ENCODE assay signal across 15 cellular contexts in genomic region chr10:68106656-68107055, GRCh38. TPM values are rescaled to one million over a fixed set of nuclear protein-coding genes. Genes with fewer than 3 reads are reported as not detected.
DNase-seq lines count a peak whose midpoint lies in the region; ATAC-seq and TF ChIP-seq lines count a peak whose summit lies in the region.
"Had no signal": no experiment of that assay in that cellular context is flagged by ENCODE, and none has a peak within 500 bp of the region (broad histone marks: within the 10 kb centered on the region; RNA-seq: fewer than 3 reads in every experiment).

No MANE protein-coding gene starts in this region.

- H3K27me3 Mint-ChIP-seq in nephron (ENCODE audit: low read depth): no peaks in the 10 kb centered on the region
- H3K27me3 Mint-ChIP-seq in endodermal cell (ENCODE audit: insufficient read depth): no peaks in the 10 kb centered on the region
- H3K27me3 Mint-ChIP-seq in activated CD8-positive, alpha-beta T cell treated with anti-CD3 and anti-CD28 coated beads, Interleukin-2, amount 10 ng/mL, durations not matched to agents 7 days and 5 days (ENCODE audit: low read depth): peaks cover 13% of the 10 kb centered on the region

- no peaks in the 10 kb centered on the region for H3K9me3 ChIP-seq in endodermal cell (ENCODE audit: control insufficient read depth, low read length)
- H3K9me3 ChIP-seq: ascending aorta, thoracic aorta had no signal

- H3K4me3 ChIP-seq in choroid plexus epithelial cell (ENCODE audit: low read depth, low read length) (no peak overlapping the region), endodermal cell (ENCODE audit: low read length) (no peak overlapping the region)
- H3K4me3 ChIP-seq: ascending aorta, lung, thoracic aorta had no signal

- POLR2A ChIA-PET in activated CD8-positive, alpha-beta T cell treated with anti-CD3 and anti-CD28 coated beads, Interleukin-2, amount 10 ng/mL, durations not matched to agents 7 days and 5 days (lab: Charles Lee): no interaction called here

- CTCF ChIA-PET in activated CD8-positive, alpha-beta T cell treated with anti-CD3 and anti-CD28 coated beads, Interleukin-2, amount 10 ng/mL, durations not matched to agents 7 days and 5 days (lab: Charles Lee): no interaction called here

- no peaks in the 10 kb centered on the region for H3K27me3 ChIP-seq in endodermal cell (ENCODE audit: control insufficient read depth, insufficient read depth, low read length, poor library complexity, severe bottlenecking)
- H3K27me3 ChIP-seq: ascending aorta had no signal

- H3K4me1 Mint-ChIP-seq in nephron: peaks cover 32% of the 10 kb centered on the region
- peaks cover 3% of the 10 kb centered on the region for H3K4me1 Mint-ChIP-seq in endodermal cell
- H3K4me1 Mint-ChIP-seq in activated CD8-positive, alpha-beta T cell treated with anti-CD3 and anti-CD28 coated beads, Interleukin-2, amount 10 ng/mL, durations not matched to agents 7 days and 5 days (ENCODE audit: low read depth): no peaks in the 10 kb centered on the region

- H3K36me3 Mint-ChIP-seq in nephron (ENCODE audit: low read depth) (no peaks in the 10 kb centered on the region), endodermal cell (ENCODE audit: low read depth) (no peaks in the 10 kb centered on the region)
- no peaks in the 10 kb centered on the region for H3K36me3 Mint-ChIP-seq in activated CD8-positive, alpha-beta T cell treated with anti-CD3 and anti-CD28 coated beads, Interleukin-2, amount 10 ng/mL, durations not matched to agents 7 days and 5 days (ENCODE audit: low read depth)
- H3K36me3 Mint-ChIP-seq: CD4-positive, CD25-positive, alpha-beta regulatory T cell had no signal

- H3K27ac ChIP-seq in endodermal cell (ENCODE audit: low read depth, low read length): no peak overlapping the region
- H3K27ac ChIP-seq: ascending aorta, thoracic aorta had no signal

- no peaks in the 10 kb centered on the region for H3K36me3 ChIP-seq in endodermal cell (ENCODE audit: control insufficient read depth, insufficient read depth, low read length)
- H3K36me3 ChIP-seq: ascending aorta, thoracic aorta had no signal

- peak; percentile 89 for DNase-seq in Daoy (ENCODE audit: low read depth)
- DNase-seq in NCI-H460 (ENCODE audit: extremely low read depth, low read depth): peak; percentile 40
- peak; percentile 82 for DNase-seq in choroid plexus epithelial cell (ENCODE audit: low read depth)
- no peak for DNase-seq in GM20000 (ENCODE audit: low spot score)
- no peak for DNase-seq in activated naive CD4-positive, alpha-beta T cell treated with anti-CD3 and anti-CD28 coated beads, Interleukin-2, amount 50 U/mL, for 16 hours
- DNase-seq in endodermal cell: no peak
- DNase-seq in activated CD8-positive, alpha-beta T cell treated with anti-CD3 and anti-CD28 coated beads, Interleukin-2, amount 10 ng/mL, durations not matched to agents 7 days and 5 days: no peak
- DNase-seq: CD4-positive, CD25-positive, alpha-beta regulatory T cell; NCI-H1105; NCI-H526; posterior cingulate gyrus had no signal

- 90 to 95% methylated on average over 2 to 3 of the region's 3 CpGs for WGBS in endodermal cell (ENCODE audit: insufficient coverage in 1 of 2, insufficient read length in 1 of 2), 2 experiments

- H3K27ac Mint-ChIP-seq in nephron (peak overlapping the region; percentile 71 to 74 (median 74)), endodermal cell (no peak overlapping the region)
- no peak overlapping the region for H3K27ac Mint-ChIP-seq in activated CD8-positive, alpha-beta T cell treated with anti-CD3 and anti-CD28 coated beads, Interleukin-2, amount 10 ng/mL, durations not matched to agents 7 days and 5 days
- H3K27ac Mint-ChIP-seq: CD4-positive, CD25-positive, alpha-beta regulatory T cell had no signal

- H3K4me3 Mint-ChIP-seq in nephron (peak overlapping the region in 2 of 3 experiments; percentile 81 to 89), endodermal cell (no peak overlapping the region)
- H3K4me3 Mint-ChIP-seq in activated CD8-positive, alpha-beta T cell treated with anti-CD3 and anti-CD28 coated beads, Interleukin-2, amount 10 ng/mL, durations not matched to agents 7 days and 5 days: no peak overlapping the region
- H3K4me3 Mint-ChIP-seq: CD4-positive, CD25-positive, alpha-beta regulatory T cell had no signal

- no peaks in the 10 kb centered on the region for H3K9me3 Mint-ChIP-seq in nephron
- no peaks in the 10 kb centered on the region for H3K9me3 Mint-ChIP-seq in endodermal cell
- H3K9me3 Mint-ChIP-seq in activated CD8-positive, alpha-beta T cell treated with anti-CD3 and anti-CD28 coated beads, Interleukin-2, amount 10 ng/mL, durations not matched to agents 7 days and 5 days (ENCODE audit: insufficient read depth): no peaks in the 10 kb centered on the region

- ATAC-seq in activated CD8-positive, alpha-beta T cell treated with anti-CD3 and anti-CD28 coated beads, Interleukin-2, amount 10 ng/mL, durations not matched to agents 7 days and 5 days: no peak

- peaks cover 2% of the 10 kb centered on the region for H3K4me1 ChIP-seq in endodermal cell (ENCODE audit: control insufficient read depth, insufficient read depth, low read length)
- H3K4me1 ChIP-seq: ascending aorta had no signal

- TF ChIP-seq CTCF in choroid plexus epithelial cell (conservative IDR thresholded peaks at IDR 0.05; ENCODE audit: low read depth, low read length) (no peak), nephron (IDR thresholded peaks at IDR 0.05; ENCODE audit: unreplicated experiment in 3 of 3) (no peak), GM20000 (IDR thresholded peaks at IDR 0.05; ENCODE audit: extremely low read depth, missing control alignments) (no peak), endodermal cell (conservative IDR thresholded peaks at IDR 0.05) (no peak)

- no peak overlapping the region for H3K9ac ChIP-seq in endodermal cell (ENCODE audit: extremely low read depth, low read length, poor library complexity, severe bottlenecking)

RNA-seq across cellular contexts. Expression of gene MYPN, which starts 2.6 kb away (rescaled TPM):
- 1.8 and 2.9 TPM in 2 replicates for total RNA-seq in Daoy (2014; rRNA removed; shearing (Covaris generic))
- 5.4 and 6.2 TPM in 2 replicates for total RNA-seq in NCI-H460 (2014; rRNA removed; shearing (Covaris generic))
- polyA plus RNA-seq in NCI-H460 (2014; cell fraction: nucleus; rRNA removed): 2.2 and 2.6 TPM in 2 replicates
- not detected for total RNA-seq in endodermal cell
- not detected for polyA plus RNA-seq in endodermal cell (2013, experiment 1 of 2)
- polyA plus RNA-seq in endodermal cell (2013, experiment 2 of 2): not detected
- not detected for total RNA-seq in activated CD8-positive, alpha-beta T cell treated with anti-CD3 and anti-CD28 coated beads, Interleukin-2, amount 10 ng/mL, durations not matched to agents 7 days and 5 days
- total RNA-seq: ascending aorta; CD4-positive, CD25-positive, alpha-beta regulatory T cell; thoracic aorta had no signal
- polyA plus RNA-seq: CD4-positive, CD25-positive, alpha-beta regulatory T cell had no signal

RNA-seq across cellular contexts. Expression of gene HERC4, which starts 31.6 kb away (rescaled TPM):
- total RNA-seq in Daoy (2014; rRNA removed; shearing (Covaris generic)): 29.2 and 36.6 TPM in 2 replicates
- 49.6 and 61.2 TPM in 2 replicates for total RNA-seq in NCI-H460 (2014; rRNA removed; shearing (Covaris generic))
- 51.5 and 74.3 TPM in 2 replicates for polyA plus RNA-seq in NCI-H460 (2014; cell fraction: nucleus; rRNA removed)
- total RNA-seq in endodermal cell: 10 to 100 TPM; 53.8 to 60.1 TPM
- 25.8 TPM for polyA plus RNA-seq in endodermal cell (2013, experiment 1 of 2)
- 23.9 TPM for polyA plus RNA-seq in endodermal cell (2013, experiment 2 of 2)
- 10 to 100 TPM; 48.8 to 50.1 TPM for total RNA-seq in activated CD8-positive, alpha-beta T cell treated with anti-CD3 and anti-CD28 coated beads, Interleukin-2, amount 10 ng/mL, durations not matched to agents 7 days and 5 days

Comparison
In these comparisons a context has a peak if more than half of its experiments do, and no peak if none do; other contexts are left out.
1. DNase-seq: peak in Daoy (single experiment), NCI-H460 (single experiment) and choroid plexus epithelial cell (single experiment); none in GM20000 (single experiment), activated naive CD4-positive, alpha-beta T cell treated with anti-CD3 and anti-CD28 coated beads, Interleukin-2, amount 50 U/mL, for 16 hours (single experiment), endodermal cell (single experiment) and activated CD8-positive, alpha-beta T cell treated with anti-CD3 and anti-CD28 coated beads, Interleukin-2, amount 10 ng/mL, durations not matched to agents 7 days and 5 days (single experiment).
2. H3K27ac Mint-ChIP-seq: peak in nephron (3 of 3); none in endodermal cell (single experiment) and activated CD8-positive, alpha-beta T cell treated with anti-CD3 and anti-CD28 coated beads, Interleukin-2, amount 10 ng/mL, durations not matched to agents 7 days and 5 days (single experiment).
3. H3K4me3 Mint-ChIP-seq: peak in nephron (2 of 3); none in endodermal cell (single experiment) and activated CD8-positive, alpha-beta T cell treated with anti-CD3 and anti-CD28 coated beads, Interleukin-2, amount 10 ng/mL, durations not matched to agents 7 days and 5 days (single experiment).